In genomic region chr13:52011690-52012511, GRCh38 we compare ENCODE assay signal across 8 cellular contexts. TPM values are rescaled to one million over a fixed set of nuclear protein-coding genes. Genes with fewer than 3 reads are reported as not detected.
A peak's percentile ranks its signal among the peaks of the same experiment; 100 is the strongest.
DNase-seq lines count a peak whose midpoint lies in the region; ATAC-seq and TF ChIP-seq lines count a peak whose summit lies in the region.

Gene ALG11, plus strand, starts transcription at chr13:52012398. Its CDS starts 21 bp downstream, at chr13:52012419.

- DNase-seq in GM12865 (ENCODE audit: low read depth) (peak; percentile 98), NCI-H1417 treated with DMSO at 0.1 percent for 48 hours (lab: John Stamatoyannopoulos, UW) (peak; percentile 98), SW480 (ENCODE audit: low spot score) (peak; percentile 98), cardiac septum (ENCODE audit: low spot score) (peak; percentile 100), pons (ENCODE audit: low spot score) (peak; percentile 99), type B pancreatic cell (ENCODE audit: extremely low spot score, unreplicated experiment) (peak; percentile 99)
- DNase-seq in activated naive CD8-positive, alpha-beta T cell treated with anti-CD3 and anti-CD28 coated beads, Interleukin-2, amount 50 U/mL, for 24 hours, result peak; percentile 99

- peak within 1 kb of the TSS; percentile 83 for H3K4me3 ChIP-seq in GM12865 (ENCODE audit: low read depth, low read length)

- H3K9me3 Mint-ChIP-seq in activated naive CD8-positive, alpha-beta T cell treated with anti-CD3 and anti-CD28 coated beads, Interleukin-2, amount 50 U/mL, for 24 hours, result no peaks in the 10 kb centered on the region
- H3K9me3 Mint-ChIP-seq in type B pancreatic cell, result no peaks in the 10 kb centered on the region

- peak within 1 kb of the TSS; percentile 92 for H3K27ac Mint-ChIP-seq in activated naive CD8-positive, alpha-beta T cell treated with anti-CD3 and anti-CD28 coated beads, Interleukin-2, amount 50 U/mL, for 24 hours
- peak within 1 kb of the TSS; percentile 98 for H3K27ac Mint-ChIP-seq in type B pancreatic cell

- H3K27me3 Mint-ChIP-seq in activated naive CD8-positive, alpha-beta T cell treated with anti-CD3 and anti-CD28 coated beads, Interleukin-2, amount 50 U/mL, for 24 hours, result peaks cover 23% of the 10 kb centered on the region
- H3K27me3 Mint-ChIP-seq in type B pancreatic cell, result peaks cover 16% of the 10 kb centered on the region

- H3K4me1 Mint-ChIP-seq in activated naive CD8-positive, alpha-beta T cell treated with anti-CD3 and anti-CD28 coated beads, Interleukin-2, amount 50 U/mL, for 24 hours, result peaks cover 18% of the 10 kb centered on the region
- H3K4me1 Mint-ChIP-seq in type B pancreatic cell (ENCODE audit: unreplicated experiment), result peaks cover 8% of the 10 kb centered on the region

- TF ChIP-seq CTCF in GM12865 (IDR thresholded peaks at IDR 0.05; ENCODE audit: insufficient read depth, low read depth, low read length, missing control alignments) (no peak), type B pancreatic cell (conservative IDR thresholded peaks at IDR 0.05) (no peak)

- H3K4me3 Mint-ChIP-seq in activated naive CD8-positive, alpha-beta T cell treated with anti-CD3 and anti-CD28 coated beads, Interleukin-2, amount 50 U/mL, for 24 hours, result peak within 1 kb of the TSS; percentile 99
- peak within 1 kb of the TSS; percentile 100 for H3K4me3 Mint-ChIP-seq in type B pancreatic cell

- ATAC-seq in HG02763 (IDR thresholded peaks at IDR 0.05; ENCODE audit: unreplicated experiment), result peak; percentile 99
- ATAC-seq in activated naive CD8-positive, alpha-beta T cell treated with anti-CD3 and anti-CD28 coated beads, Interleukin-2, amount 50 U/mL, for 24 hours, result peak; percentile 98

- intact Hi-C loops in cardiac septum (cut with DNase I), result loop anchor here (10.0 kb wide), 1 partner anchor 183 kb away; no protein-coding TSS in a partner anchor

- H3K36me3 Mint-ChIP-seq in activated naive CD8-positive, alpha-beta T cell treated with anti-CD3 and anti-CD28 coated beads, Interleukin-2, amount 50 U/mL, for 24 hours (ENCODE audit: low read depth), result peaks cover 9% of the 10 kb centered on the region
- peaks cover 12% of the 10 kb centered on the region for H3K36me3 Mint-ChIP-seq in type B pancreatic cell

RNA-seq across cellular contexts. Expression of gene ALG11, which starts in this region (rescaled TPM):
- total RNA-seq in cardiac septum (23.6 TPM), type B pancreatic cell (ENCODE audit: low replicate concordance) (40.9 and 45.5 TPM in 2 replicates)

Comparison
In these comparisons a context has a peak if more than half of its experiments do, and no peak if none do; other contexts are left out.
1. Peak in every context shown above with its lines: DNase-seq, ATAC-seq and H3K4me3 ChIP-seq.